In the genomic region with DNA sequence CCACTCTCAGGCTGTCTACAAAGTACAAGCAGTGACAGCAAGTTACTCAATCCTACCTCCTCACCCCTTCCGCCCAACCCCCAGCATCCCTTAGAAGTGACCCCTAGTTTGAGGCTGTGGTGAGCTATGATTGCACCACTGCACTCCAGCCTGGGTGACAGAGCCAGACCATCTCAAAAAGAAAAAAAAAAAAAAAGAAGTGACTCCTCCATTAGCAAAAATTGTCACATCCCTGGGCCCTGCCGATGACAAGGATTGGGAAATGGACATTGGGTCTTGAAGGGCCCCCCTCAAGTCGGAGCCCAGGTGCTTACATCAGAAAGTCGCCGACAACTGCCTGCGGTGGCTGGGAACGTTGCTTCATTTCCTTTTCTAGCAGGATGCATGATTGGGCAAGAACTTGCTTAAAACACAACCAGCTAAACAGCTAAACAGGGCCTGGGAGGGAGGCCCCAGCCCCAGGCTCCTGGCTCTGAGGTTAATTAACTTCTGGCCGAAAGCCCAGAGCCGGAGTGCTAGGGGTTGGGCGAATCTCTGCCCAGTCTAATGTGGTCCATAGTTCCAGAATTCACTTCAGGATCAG, we compare ENCODE assay signal across 1 cellular context.
TF ChIP-seq lines count a peak whose summit lies in the region.

No MANE protein-coding gene starts in this region.

TF ChIP-seq in HEK293, 187 proteins besides CTCF, POLR2A, EP300 and RAD21 (continued from another document and continues in another):
- TF ChIP-seq, protein P1, sequence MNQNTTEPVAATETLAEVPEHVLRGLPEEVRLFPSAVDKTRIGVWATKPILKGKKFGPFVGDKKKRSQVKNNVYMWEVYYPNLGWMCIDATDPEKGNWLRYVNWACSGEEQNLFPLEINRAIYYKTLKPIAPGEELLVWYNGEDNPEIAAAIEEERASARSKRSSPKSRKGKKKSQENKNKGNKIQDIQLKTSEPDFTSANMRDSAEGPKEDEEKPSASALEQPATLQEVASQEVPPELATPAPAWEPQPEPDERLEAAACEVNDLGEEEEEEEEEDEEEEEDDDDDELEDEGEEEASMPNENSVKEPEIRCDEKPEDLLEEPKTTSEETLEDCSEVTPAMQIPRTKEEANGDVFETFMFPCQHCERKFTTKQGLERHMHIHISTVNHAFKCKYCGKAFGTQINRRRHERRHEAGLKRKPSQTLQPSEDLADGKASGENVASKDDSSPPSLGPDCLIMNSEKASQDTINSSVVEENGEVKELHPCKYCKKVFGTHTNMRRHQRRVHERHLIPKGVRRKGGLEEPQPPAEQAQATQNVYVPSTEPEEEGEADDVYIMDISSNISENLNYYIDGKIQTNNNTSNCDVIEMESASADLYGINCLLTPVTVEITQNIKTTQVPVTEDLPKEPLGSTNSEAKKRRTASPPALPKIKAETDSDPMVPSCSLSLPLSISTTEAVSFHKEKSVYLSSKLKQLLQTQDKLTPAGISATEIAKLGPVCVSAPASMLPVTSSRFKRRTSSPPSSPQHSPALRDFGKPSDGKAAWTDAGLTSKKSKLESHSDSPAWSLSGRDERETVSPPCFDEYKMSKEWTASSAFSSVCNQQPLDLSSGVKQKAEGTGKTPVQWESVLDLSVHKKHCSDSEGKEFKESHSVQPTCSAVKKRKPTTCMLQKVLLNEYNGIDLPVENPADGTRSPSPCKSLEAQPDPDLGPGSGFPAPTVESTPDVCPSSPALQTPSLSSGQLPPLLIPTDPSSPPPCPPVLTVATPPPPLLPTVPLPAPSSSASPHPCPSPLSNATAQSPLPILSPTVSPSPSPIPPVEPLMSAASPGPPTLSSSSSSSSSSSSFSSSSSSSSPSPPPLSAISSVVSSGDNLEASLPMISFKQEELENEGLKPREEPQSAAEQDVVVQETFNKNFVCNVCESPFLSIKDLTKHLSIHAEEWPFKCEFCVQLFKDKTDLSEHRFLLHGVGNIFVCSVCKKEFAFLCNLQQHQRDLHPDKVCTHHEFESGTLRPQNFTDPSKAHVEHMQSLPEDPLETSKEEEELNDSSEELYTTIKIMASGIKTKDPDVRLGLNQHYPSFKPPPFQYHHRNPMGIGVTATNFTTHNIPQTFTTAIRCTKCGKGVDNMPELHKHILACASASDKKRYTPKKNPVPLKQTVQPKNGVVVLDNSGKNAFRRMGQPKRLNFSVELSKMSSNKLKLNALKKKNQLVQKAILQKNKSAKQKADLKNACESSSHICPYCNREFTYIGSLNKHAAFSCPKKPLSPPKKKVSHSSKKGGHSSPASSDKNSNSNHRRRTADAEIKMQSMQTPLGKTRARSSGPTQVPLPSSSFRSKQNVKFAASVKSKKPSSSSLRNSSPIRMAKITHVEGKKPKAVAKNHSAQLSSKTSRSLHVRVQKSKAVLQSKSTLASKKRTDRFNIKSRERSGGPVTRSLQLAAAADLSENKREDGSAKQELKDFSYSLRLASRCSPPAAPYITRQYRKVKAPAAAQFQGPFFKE (tag by site-specific recombination; IDR thresholded peaks at IDR 0.05; ENCODE audit: borderline replicate concordance): no peak
- TF ChIP-seq ZNF132 (tag by site-specific recombination; IDR thresholded peaks at IDR 0.05; ENCODE audit: borderline replicate concordance) (no peak), ZNF513 (tag by site-specific recombination; IDR thresholded peaks at IDR 0.05) (no peak), ZNF184 (tag by site-specific recombination; IDR thresholded peaks at IDR 0.05) (0 out of 2 replicates have a peak, but pooled peaks have one; percentile 57), KLF16 (tag by site-specific recombination; IDR thresholded peaks at IDR 0.05) (no peak), KLF7 (tag by site-specific recombination; IDR thresholded peaks at IDR 0.05; ENCODE audit: borderline replicate concordance) (no peak), ZNF302 (tag by site-specific recombination; IDR thresholded peaks at IDR 0.05; ENCODE audit: low read depth) (no peak), OSR2 (tag by site-specific recombination; IDR thresholded peaks at IDR 0.05) (peak; percentile 54), ZNF76 (tag by site-specific recombination; IDR thresholded peaks at IDR 0.05; ENCODE audit: borderline replicate concordance, low read depth) (no peak; the same call in 1 of the 2 replicates), ZNF529 (tag by site-specific recombination; IDR thresholded peaks at IDR 0.05; ENCODE audit: insufficient replicate concordance) (no peak), ZNF645 (tag by site-specific recombination; IDR thresholded peaks at IDR 0.05) (no peak), TRIM28 (IDR thresholded peaks at IDR 0.05; ENCODE audit: borderline replicate concordance, low read length) (no peak), ZNF571 (tag by site-specific recombination; IDR thresholded peaks at IDR 0.05) (no peak), WT1 (tag by site-specific recombination; IDR thresholded peaks at IDR 0.05) (no peak), ZNF394 (tag by site-specific recombination; IDR thresholded peaks at IDR 0.05; ENCODE audit: borderline replicate concordance) (no peak), ZNF354C (tag by site-specific recombination; IDR thresholded peaks at IDR 0.05; ENCODE audit: borderline replicate concordance, low read depth) (no peak), ZSCAN30 (tag by site-specific recombination; IDR thresholded peaks at IDR 0.05) (peak; percentile 77), ZNF140 (tag by site-specific recombination; IDR thresholded peaks at IDR 0.05) (no peak), ZBTB44 (tag by site-specific recombination; IDR thresholded peaks at IDR 0.05) (peak; percentile 85), BCL11B (tag by site-specific recombination; IDR thresholded peaks at IDR 0.05; ENCODE audit: low read depth) (no peak), SP7 (tag by site-specific recombination; IDR thresholded peaks at IDR 0.05) (peak; percentile 65; the same call in 1 of the 2 replicates), SETDB1 (IDR thresholded peaks at IDR 0.05; ENCODE audit: insufficient read length, low read length) (no peak), ZNF335 (tag by site-specific recombination; conservative IDR thresholded peaks at IDR 0.05) (peak; percentile 94), ZNF114 (tag by site-specific recombination; IDR thresholded peaks at IDR 0.05) (no peak), ZNF701 (tag by site-specific recombination; IDR thresholded peaks at IDR 0.05) (no peak), ZEB2 (tag by site-specific recombination; IDR thresholded peaks at IDR 0.05) (peak; percentile 89), ZNF629 (tag by site-specific recombination; IDR thresholded peaks at IDR 0.05) (peak; percentile 64), ZSCAN23 (tag by site-specific recombination; IDR thresholded peaks at IDR 0.05) (no peak), INSM2 (tag by site-specific recombination; IDR thresholded peaks at IDR 0.05) (no peak), MZF1 (tag by site-specific recombination; IDR thresholded peaks at IDR 0.05; ENCODE audit: borderline replicate concordance) (0 out of 2 replicates have a peak, but pooled peaks have one; percentile 18), ZNF391 (tag by site-specific recombination; IDR thresholded peaks at IDR 0.05; ENCODE audit: borderline replicate concordance, low read depth) (no peak), IKZF3 (tag by site-specific recombination; IDR thresholded peaks at IDR 0.05) (no peak), ZIC2 (tag by site-specific recombination; IDR thresholded peaks at IDR 0.05) (peak; percentile 50), ZNF510 (tag by site-specific recombination; IDR thresholded peaks at IDR 0.05; ENCODE audit: insufficient replicate concordance) (no peak), ZBTB21 (tag by site-specific recombination; IDR thresholded peaks at IDR 0.05) (no peak; the same call in 1 of the 2 replicates), ZNF544 (tag by site-specific recombination; IDR thresholded peaks at IDR 0.05) (no peak), BCL6B (tag by site-specific recombination; IDR thresholded peaks at IDR 0.05) (no peak), ZNF707 (tag by site-specific recombination; IDR thresholded peaks at IDR 0.05) (no peak), PRDM4 (tag by site-specific recombination; IDR thresholded peaks at IDR 0.05) (no peak)
- TF ChIP-seq, protein P2, sequence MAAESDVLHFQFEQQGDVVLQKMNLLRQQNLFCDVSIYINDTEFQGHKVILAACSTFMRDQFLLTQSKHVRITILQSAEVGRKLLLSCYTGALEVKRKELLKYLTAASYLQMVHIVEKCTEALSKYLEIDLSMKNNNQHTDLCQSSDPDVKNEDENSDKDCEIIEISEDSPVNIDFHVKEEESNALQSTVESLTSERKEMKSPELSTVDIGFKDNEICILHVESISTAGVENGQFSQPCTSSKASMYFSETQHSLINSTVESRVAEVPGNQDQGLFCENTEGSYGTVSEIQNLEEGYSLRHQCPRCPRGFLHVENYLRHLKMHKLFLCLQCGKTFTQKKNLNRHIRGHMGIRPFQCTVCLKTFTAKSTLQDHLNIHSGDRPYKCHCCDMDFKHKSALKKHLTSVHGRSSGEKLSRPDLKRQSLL (tag by site-specific recombination; IDR thresholded peaks at IDR 0.05): no peak
- TF ChIP-seq, protein P3, sequence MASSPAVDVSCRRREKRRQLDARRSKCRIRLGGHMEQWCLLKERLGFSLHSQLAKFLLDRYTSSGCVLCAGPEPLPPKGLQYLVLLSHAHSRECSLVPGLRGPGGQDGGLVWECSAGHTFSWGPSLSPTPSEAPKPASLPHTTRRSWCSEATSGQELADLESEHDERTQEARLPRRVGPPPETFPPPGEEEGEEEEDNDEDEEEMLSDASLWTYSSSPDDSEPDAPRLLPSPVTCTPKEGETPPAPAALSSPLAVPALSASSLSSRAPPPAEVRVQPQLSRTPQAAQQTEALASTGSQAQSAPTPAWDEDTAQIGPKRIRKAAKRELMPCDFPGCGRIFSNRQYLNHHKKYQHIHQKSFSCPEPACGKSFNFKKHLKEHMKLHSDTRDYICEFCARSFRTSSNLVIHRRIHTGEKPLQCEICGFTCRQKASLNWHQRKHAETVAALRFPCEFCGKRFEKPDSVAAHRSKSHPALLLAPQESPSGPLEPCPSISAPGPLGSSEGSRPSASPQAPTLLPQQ (tag by site-specific recombination; IDR thresholded peaks at IDR 0.05): peak; percentile 72; the same call in 1 of the 2 replicates
